Comparison of ENCODE assay signal across 12 cellular contexts in genomic region chr14:68820999-68821683, GRCh38. TPM values are rescaled to one million over a fixed set of nuclear protein-coding genes. Genes with fewer than 3 reads are reported as not detected.
A peak's percentile ranks its signal among the peaks of the same experiment; 100 is the strongest.
DNase-seq lines count a peak whose midpoint lies in the region; ATAC-seq and TF ChIP-seq lines count a peak whose summit lies in the region.
"Had no signal": no experiment of that assay in that cellular context is flagged by ENCODE, and none has a peak within 500 bp of the region (broad histone marks: within the 10 kb centered on the region; RNA-seq: fewer than 3 reads in every experiment).

No MANE protein-coding gene starts in this region.

- H3K4me1 ChIP-seq in HCT116 (ENCODE audit: control insufficient read depth in 1 of 2, insufficient read depth in 2 of 2, low read length in 2 of 2) (peaks cover 47 to 58% of the 10 kb centered on the region in 2 experiments), upper lobe of right lung (peaks cover 13% of the 10 kb centered on the region)

- BruUV-seq in HCT116 (replicated peaks; lab: Mats Ljungman, UMichigan): no TSS peak

- H3K79me2 ChIP-seq in HCT116 (ENCODE audit: insufficient read depth, low read length): no peaks in the 10 kb centered on the region

- no peak overlapping the region for H3K4me2 ChIP-seq in HCT116 (ENCODE audit: low read length)

- TF ChIP-seq POLR2A in HCT116 (IDR thresholded peaks at IDR 0.05; ENCODE audit: borderline replicate concordance, extremely low read depth, insufficient read depth, insufficient read length): no peak

- peak overlapping the region; percentile 65 for H3K27ac Mint-ChIP-seq in activated CD4-positive, alpha-beta T cell treated with anti-CD3 and anti-CD28 coated beads for 36 hours
- H3K27ac Mint-ChIP-seq in activated B cell treated with CpG ODN at 0.5 μM for 24 hours (peak overlapping the region; percentile 65), nephron progenitor cell (peak overlapping the region; percentile 71), mesothelial cell of epicardium (no peak overlapping the region)

- intact Hi-C loops in activated CD4-positive, alpha-beta T cell treated with anti-CD3 and anti-CD28 coated beads for 36 hours (cut with DNase I, micrococcal nuclease): no loop called here
- intact Hi-C loops in HCT116 (cut with micrococcal nuclease): no loop called here
- intact Hi-C loops in activated B cell treated with CpG ODN at 0.5 μM for 24 hours (cut with micrococcal nuclease): no loop called here
- intact Hi-C loops in upper lobe of right lung (cut with DNase I): loop anchor here (10.0 kb wide), 1 partner anchor 886 kb away; no protein-coding TSS in a partner anchor

- H3K9me3 Mint-ChIP-seq in activated CD4-positive, alpha-beta T cell treated with anti-CD3 and anti-CD28 coated beads for 36 hours (ENCODE audit: low read depth): no peaks in the 10 kb centered on the region
- H3K9me3 Mint-ChIP-seq in activated B cell treated with CpG ODN at 0.5 μM for 24 hours (no peaks in the 10 kb centered on the region), nephron progenitor cell (no peaks in the 10 kb centered on the region), mesothelial cell of epicardium (no peaks in the 10 kb centered on the region)

- H3K4me1 Mint-ChIP-seq in activated CD4-positive, alpha-beta T cell treated with anti-CD3 and anti-CD28 coated beads for 36 hours: peaks cover 46% of the 10 kb centered on the region
- H3K4me1 Mint-ChIP-seq in activated B cell treated with CpG ODN at 0.5 μM for 24 hours: peaks cover 72% of the 10 kb centered on the region
- H3K4me1 Mint-ChIP-seq in nephron progenitor cell: peaks cover 50% of the 10 kb centered on the region
- H3K4me1 Mint-ChIP-seq in mesothelial cell of epicardium: peaks cover 28% of the 10 kb centered on the region

- TF ChIP-seq CTCF in HCT116 (IDR thresholded peaks at IDR 0.05 in 2 of 3, conservative IDR thresholded peaks at IDR 0.05 in 1 of 3; ENCODE audit: borderline replicate concordance in 1 of 3, insufficient read depth in 1 of 3, low read depth in 2 of 3, low read length in 2 of 3) (no peak), activated B cell treated with CpG ODN at 0.5 μM for 24 hours (IDR thresholded peaks at IDR 0.05) (no peak), nephron progenitor cell (IDR thresholded peaks at IDR 0.05) (no peak), mesothelial cell of epicardium (IDR thresholded peaks at IDR 0.05; ENCODE audit: unreplicated experiment) (no peak), upper lobe of right lung (IDR thresholded peaks at IDR 0.05) (no peak)

- no peak overlapping the region for H2AFZ ChIP-seq in HCT116 (ENCODE audit: low read depth, low read length, poor library complexity, severe bottlenecking)

- H3K27me3 ChIP-seq in HCT116 (ENCODE audit: insufficient read depth, low read length): no peaks in the 10 kb centered on the region
- H3K27me3 ChIP-seq in upper lobe of right lung: no peaks in the 10 kb centered on the region

- H3K36me3 ChIP-seq in HCT116 (ENCODE audit: control insufficient read depth in 1 of 2, insufficient read depth in 2 of 2, low read length in 2 of 2): no peaks in the 10 kb centered on the region
- no peaks in the 10 kb centered on the region for H3K36me3 ChIP-seq in upper lobe of right lung

- RAD21 ChIA-PET in HCT116 (lab: Charles Lee; ENCODE audit: low non-redundant PET in 1 of 2, low total read pairs in 2 of 2, uncharacterized antibody in 2 of 2, unreplicated experiment in 2 of 2): no interaction called here

- POLR2A ChIA-PET in activated CD4-positive, alpha-beta T cell treated with anti-CD3 and anti-CD28 coated beads for 36 hours (lab: Charles Lee): no interaction called here
- POLR2A ChIA-PET in HCT116 (lab: Charles Lee): interaction anchor here (12.3 kb wide), 1 partner anchor 31 kb away, joined by 120 read pairs; the partner anchor contains the start of gene ZFP36L1
- POLR2A ChIA-PET in activated B cell treated with CpG ODN at 0.5 μM for 24 hours (lab: Charles Lee): interaction anchor here (0.7 to 23.4 kb wide), 3 partner anchors 31 to 1002 kb away, joined by 3 to 2953 read pairs (median 6); partner anchors contain the start of gene ZFP36L1

- H3K36me3 Mint-ChIP-seq in activated CD4-positive, alpha-beta T cell treated with anti-CD3 and anti-CD28 coated beads for 36 hours (ENCODE audit: low read depth): no peaks in the 10 kb centered on the region
- H3K36me3 Mint-ChIP-seq in activated B cell treated with CpG ODN at 0.5 μM for 24 hours (ENCODE audit: low read depth) (no peaks in the 10 kb centered on the region), nephron progenitor cell (ENCODE audit: low read depth) (no peaks in the 10 kb centered on the region), mesothelial cell of epicardium (no peaks in the 10 kb centered on the region)
- H3K36me3 Mint-ChIP-seq: activated naive CD8-positive, alpha-beta T cell had no signal

- no peaks in the 10 kb centered on the region for H3K27me3 Mint-ChIP-seq in activated CD4-positive, alpha-beta T cell treated with anti-CD3 and anti-CD28 coated beads for 36 hours
- no peaks in the 10 kb centered on the region for H3K27me3 Mint-ChIP-seq in activated B cell treated with CpG ODN at 0.5 μM for 24 hours
- H3K27me3 Mint-ChIP-seq in nephron progenitor cell (ENCODE audit: low read depth, poor library complexity): no peaks in the 10 kb centered on the region
- H3K27me3 Mint-ChIP-seq in mesothelial cell of epicardium (ENCODE audit: low read depth): no peaks in the 10 kb centered on the region
- H3K27me3 Mint-ChIP-seq: activated naive CD8-positive, alpha-beta T cell had no signal

- no peak overlapping the region for H3K4me3 Mint-ChIP-seq in activated CD4-positive, alpha-beta T cell treated with anti-CD3 and anti-CD28 coated beads for 36 hours
- H3K4me3 Mint-ChIP-seq in activated B cell treated with CpG ODN at 0.5 μM for 24 hours: peak overlapping the region; percentile 11
- H3K4me3 Mint-ChIP-seq in nephron progenitor cell: no peak overlapping the region
- H3K4me3 Mint-ChIP-seq in mesothelial cell of epicardium: no peak overlapping the region

- ATAC-seq in activated CD4-positive, alpha-beta T cell treated with anti-CD3 and anti-CD28 coated beads for 36 hours: peak; percentile 9
- ATAC-seq in HCT116: no peak
- ATAC-seq in activated B cell treated with CpG ODN at 0.5 μM for 24 hours (ENCODE audit: low read depth): no peak
- no peak for ATAC-seq in GM21528 (IDR thresholded peaks at IDR 0.05; ENCODE audit: low FRiP score, unreplicated experiment)
- ATAC-seq in upper lobe of right lung: no peak

- H3K9me2 ChIP-seq in HCT116 (ENCODE audit: insufficient read depth): no peaks in the 10 kb centered on the region

- no peak overlapping the region for H3K9ac ChIP-seq in HCT116 (ENCODE audit: low read length)

- no peaks in the 10 kb centered on the region for H3K9me3 ChIP-seq in HCT116 (ENCODE audit: control insufficient read depth in 1 of 2, insufficient read depth in 1 of 2, low read depth in 1 of 2, low read length in 2 of 2)
- H3K9me3 ChIP-seq in upper lobe of right lung: no peaks in the 10 kb centered on the region

- no peak for TF ChIP-seq RAD21 in HCT116 (IDR thresholded peaks at IDR 0.05; ENCODE audit: low read depth)

- no peaks in the 10 kb centered on the region for H4K20me1 ChIP-seq in HCT116 (ENCODE audit: insufficient read depth)

- H3K27ac ChIP-seq in HCT116 (ENCODE audit: low read depth, low read length): peak overlapping the region; percentile 99
- no peak overlapping the region for H3K27ac ChIP-seq in upper lobe of right lung

- peak; percentile 51 for DNase-seq in activated CD4-positive, alpha-beta T cell treated with anti-CD3 and anti-CD28 coated beads for 36 hours
- no peak for DNase-seq in activated CD4-positive, alpha-beta T cell treated with anti-CD3 and anti-CD28 coated beads, Interleukin-2, amount 50 U/mL, for 4 hours
- DNase-seq in HCT116 (ENCODE audit: low read depth, low spot score) (no peak), activated B cell treated with CpG ODN at 0.5 μM for 24 hours (no peak), nephron progenitor cell (no peak), mesothelial cell of epicardium (ENCODE audit: low spot score in 2 of 2, unreplicated experiment in 2 of 2) (no peak), upper lobe of right lung (no peak)
- DNase-seq: GOT3; NCI-H345; stimulated activated CD4-positive, alpha-beta T cell treated with anti-CD3 and anti-CD28 coated beads, Interleukin-2, amount 100 ng/mL, for 48 hours had no signal

- CTCF ChIA-PET in activated CD4-positive, alpha-beta T cell treated with anti-CD3 and anti-CD28 coated beads for 36 hours (lab: Charles Lee): interaction anchor here (0.5 to 4.3 kb wide), 7 partner anchors 23 to 851 kb away, joined by 3 to 18 read pairs (median 3); no protein-coding TSS in a partner anchor
- CTCF ChIA-PET in HCT116 (lab: Charles Lee) (no interaction called here), activated B cell treated with CpG ODN at 0.5 μM for 24 hours (lab: Charles Lee) (no interaction called here)

- no peak overlapping the region for H3K4me3 ChIP-seq in HCT116 (replicated peaks in 1 of 2; ENCODE audit: low read depth in 1 of 2, low read length in 2 of 2)
- H3K4me3 ChIP-seq in upper lobe of right lung: no peak overlapping the region

TF ChIP-seq in HCT116, 20 proteins besides CTCF, POLR2A, EP300 and RAD21 (continues in another document):
- TF ChIP-seq ZNF274 (IDR thresholded peaks at IDR 0.05; ENCODE audit: low read depth, low read length) (no peak), ELF1 (IDR thresholded peaks at IDR 0.05; ENCODE audit: borderline replicate concordance, low read depth) (no peak), YY1 (IDR thresholded peaks at IDR 0.05; ENCODE audit: extremely low read depth, insufficient replicate concordance, low read depth, low read length) (no peak), EGR1 (IDR thresholded peaks at IDR 0.05; ENCODE audit: low read depth) (no peak), EZH2phosphoT487 (IDR thresholded peaks at IDR 0.05; ENCODE audit: borderline replicate concordance) (no peak)

RNA-seq across cellular contexts. Expression of gene ZFP36L1, which starts 28.3 kb away (rescaled TPM):
- 10 to 100 TPM; 72.1 to 96.9 TPM for total RNA-seq in activated CD4-positive, alpha-beta T cell treated with anti-CD3 and anti-CD28 coated beads for 36 hours
- total RNA-seq in HCT116 (2021; ENCODE audit: unreplicated experiment): 304 TPM
- polyA plus RNA-seq in HCT116 (2012): 177 and 302 TPM in 2 replicates
- total RNA-seq in activated B cell treated with CpG ODN at 0.5 μM for 24 hours: 814 and 884 TPM in 2 replicates
- 377 to 390 TPM (median 382 TPM) in 3 replicates for total RNA-seq in mesothelial cell of epicardium
- total RNA-seq in upper lobe of right lung: 187 TPM
